8 cellular contexts compared by ENCODE assay signal in the genomic region with DNA sequence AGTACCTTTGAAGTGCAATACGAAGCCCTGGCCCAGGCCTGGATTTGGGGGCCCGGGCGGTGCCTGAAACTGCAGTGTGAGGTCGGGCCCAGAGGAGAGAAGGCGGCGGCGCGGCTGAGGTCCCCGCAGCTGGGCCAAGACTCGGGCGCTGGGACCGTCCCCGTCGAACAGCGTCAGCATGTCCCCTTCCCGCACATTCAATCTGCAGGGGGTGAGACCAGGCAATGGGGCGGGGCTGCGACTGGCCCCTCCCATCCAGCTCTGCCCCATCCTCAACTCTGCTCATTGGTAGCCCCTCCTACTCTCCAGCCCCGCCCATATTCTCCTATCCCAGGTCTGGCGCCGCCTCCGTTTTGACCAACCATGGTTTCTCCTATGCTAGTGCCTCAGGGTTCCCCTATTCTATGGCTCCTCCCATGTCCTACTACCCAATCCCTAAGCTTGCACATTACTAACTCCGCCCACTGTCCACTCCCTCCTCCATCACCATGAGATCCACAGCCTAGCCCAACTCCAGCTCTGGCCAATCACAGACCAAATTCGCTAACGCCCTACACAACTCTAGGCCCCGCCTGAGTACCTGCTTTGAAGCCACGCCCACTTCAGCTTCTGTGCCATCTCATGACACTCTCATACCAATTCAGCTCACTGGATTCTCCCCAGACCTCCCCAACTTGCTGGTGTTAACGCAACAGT. TPM values are rescaled to one million over a fixed set of nuclear protein-coding genes. Genes with fewer than 3 reads are reported as not detected.
DNase-seq lines count a peak whose midpoint lies in the region; ATAC-seq and TF ChIP-seq lines count a peak whose summit lies in the region.

No MANE protein-coding gene starts in this region.

- ATAC-seq in left cardiac atrium = peak; percentile 23 to 65
- no peak for ATAC-seq in GM21360 (IDR thresholded peaks at IDR 0.05; ENCODE audit: unreplicated experiment)
- no peak for ATAC-seq in GM21447 (IDR thresholded peaks at IDR 0.05; ENCODE audit: unreplicated experiment)

- peaks cover 0 to 13% of the 10 kb centered on the region in 2 donors for H3K4me1 ChIP-seq in right atrium auricular region

- H3K27ac ChIP-seq in right atrium auricular region = no peak overlapping the region

- peaks cover 20% of the 10 kb centered on the region for H3K27me3 Mint-ChIP-seq in T-helper 2 cell treated with Interferon-gamma antibody and Interleukin-4, amounts not matched to agents 5 μg/mL and 100 μg/mL, for 36 hours (ENCODE audit: low read depth)

- H3K27me3 ChIP-seq in right atrium auricular region = peaks cover 2 to 18% of the 10 kb centered on the region in 2 donors

- no peaks in the 10 kb centered on the region for H3K36me3 Mint-ChIP-seq in T-helper 2 cell treated with Interferon-gamma antibody and Interleukin-4, amounts not matched to agents 5 μg/mL and 100 μg/mL, for 36 hours (ENCODE audit: low read depth)

- no peak for DNase-seq in left cardiac atrium
- no peak for DNase-seq in right atrium auricular region (ENCODE audit: low spot score)
- DNase-seq in T-helper 2 cell treated with Interferon-gamma antibody and Interleukin-4, amounts not matched to agents 5 μg/mL and 100 μg/mL, for 36 hours (ENCODE audit: low spot score) = peak; percentile 69
- DNase-seq in ecto neural progenitor cell (ENCODE audit: low spot score) = peak; percentile 93
- DNase-seq in occipital lobe (lab: John Stamatoyannopoulos, UW) = peak; percentile 26
- no peak for DNase-seq in hippocampal formation (lab: John Stamatoyannopoulos, UW)

- H3K9me3 ChIP-seq in right atrium auricular region = no peaks in the 10 kb centered on the region

- no peaks in the 10 kb centered on the region for H3K9me3 Mint-ChIP-seq in T-helper 2 cell treated with Interferon-gamma antibody and Interleukin-4, amounts not matched to agents 5 μg/mL and 100 μg/mL, for 36 hours

- no peak for TF ChIP-seq CTCF in right atrium auricular region (IDR thresholded peaks at IDR 0.05)

- no peak overlapping the region for H3K27ac Mint-ChIP-seq in T-helper 2 cell treated with Interferon-gamma antibody and Interleukin-4, amounts not matched to agents 5 μg/mL and 100 μg/mL, for 36 hours

- H3K36me3 ChIP-seq in right atrium auricular region = no peaks in the 10 kb centered on the region

- H3K4me3 Mint-ChIP-seq in T-helper 2 cell treated with Interferon-gamma antibody and Interleukin-4, amounts not matched to agents 5 μg/mL and 100 μg/mL, for 36 hours = peak overlapping the region; percentile 61

- H3K4me3 ChIP-seq in right atrium auricular region = no peak overlapping the region

- peaks cover 6% of the 10 kb centered on the region for H3K4me1 Mint-ChIP-seq in T-helper 2 cell treated with Interferon-gamma antibody and Interleukin-4, amounts not matched to agents 5 μg/mL and 100 μg/mL, for 36 hours (ENCODE audit: low read depth)

- intact Hi-C loops in left cardiac atrium (cut with DNase I) = no loop called here

RNA-seq across cellular contexts. Expression of a gene that starts 14.4 kb away (rescaled TPM):
- total RNA-seq in left cardiac atrium = 10 to 100 TPM; 88.8 to 90.8 TPM
- 100 to 1,000 TPM; 135 to 138 TPM for total RNA-seq in right atrium auricular region
- total RNA-seq in occipital lobe = 47.1 TPM

RNA-seq across cellular contexts. Expression of a gene that starts 21.9 kb away (rescaled TPM):
- total RNA-seq in left cardiac atrium (1 to 10 TPM in 1 of 2 donors, under 1 TPM in 1; 0.82 to 1.8 TPM), right atrium auricular region (1 to 10 TPM; 2.6 to 4.6 TPM), occipital lobe (32.1 TPM)

RNA-seq across cellular contexts. Expression of a gene that starts 22.9 kb away (rescaled TPM):
- 1 to 10 TPM in 1 of 2 donors, under 1 TPM in 1; 0.59 to 1.0 TPM for total RNA-seq in left cardiac atrium
- total RNA-seq in right atrium auricular region = 1 to 10 TPM; 1.5 to 3.2 TPM
- 17.2 TPM for total RNA-seq in occipital lobe

RNA-seq across cellular contexts. Expression of a gene that starts 48.6 kb away (rescaled TPM):
- total RNA-seq in left cardiac atrium (10 to 100 TPM in 1 of 2 donors, 1 to 10 TPM in 1; 7.6 to 10.1 TPM), right atrium auricular region (1 to 10 TPM; 6.4 to 6.5 TPM), occipital lobe (15.6 TPM)

RNA-seq across cellular contexts. Expression of a gene that starts 57.2 kb away (rescaled TPM):
- total RNA-seq in left cardiac atrium (10 to 100 TPM; 72.7 to 82.4 TPM), right atrium auricular region (10 to 100 TPM; 44.4 to 77.9 TPM), occipital lobe (6.1 TPM)

Comparison
In these comparisons a context has a peak if more than half of its experiments do, and no peak if none do; other contexts are left out.
1. ATAC-seq: peak in left cardiac atrium (2 of 2); none in GM21360 (single experiment) and GM21447 (single experiment).
2. DNase-seq: peak in T-helper 2 cell treated with Interferon-gamma antibody and Interleukin-4, amounts not matched to agents 5 μg/mL and 100 μg/mL, for 36 hours (single experiment), ecto neural progenitor cell (single experiment) and occipital lobe (single experiment); none in left cardiac atrium (single experiment), right atrium auricular region (single experiment) and hippocampal formation (0 of 2).